ENCODE assay signal across 28 cellular contexts in the genomic region with DNA sequence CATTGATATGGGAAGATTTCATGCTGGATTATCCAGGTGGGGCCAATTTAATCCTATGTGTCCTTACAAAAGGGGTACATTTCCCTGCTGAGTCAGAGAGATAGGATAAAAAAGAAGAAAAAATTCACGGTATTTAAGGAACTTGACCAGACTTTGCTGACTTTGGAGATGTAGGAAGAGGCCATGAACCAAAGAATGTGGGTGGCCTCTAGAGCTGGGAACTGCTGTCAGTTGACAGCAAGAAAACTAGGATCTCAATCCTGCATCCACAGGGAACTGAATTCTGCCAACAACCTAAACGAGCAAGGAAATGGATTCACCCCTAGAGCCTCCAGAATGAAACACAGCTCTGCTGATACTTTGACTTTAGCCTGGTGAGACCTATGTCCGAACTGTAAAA.
DNase-seq lines count a peak whose midpoint lies in the region; ATAC-seq, FAIRE-seq and TF ChIP-seq lines count a peak whose summit lies in the region.
"Had no signal": no experiment of that assay in that cellular context is flagged by ENCODE, and none has a peak within 500 bp of the region (broad histone marks: within the 10 kb centered on the region; RNA-seq: fewer than 3 reads in every experiment).

No MANE protein-coding gene starts in this region.

- no peak for TF ChIP-seq EP300 in H1 (IDR thresholded peaks at IDR 0.05; ENCODE audit: borderline replicate concordance in 1 of 2, low read depth in 2 of 2, low read length in 2 of 2)

- H3K27ac ChIP-seq in GM23338 (ENCODE audit: low read depth): no peak overlapping the region
- peak overlapping the region; percentile 34 for H3K27ac ChIP-seq in SJCRH30
- H3K27ac ChIP-seq in H1 (ENCODE audit: low read depth, low read length): no peak overlapping the region
- no peak overlapping the region for H3K27ac ChIP-seq in mesendoderm (ENCODE audit: low read depth, low read length)
- H3K27ac ChIP-seq: 22Rv1, A549, BLaER1 had no signal

- H4K20me1 ChIP-seq in GM23338 (replicated peaks; ENCODE audit: insufficient read depth) (no peaks in the 10 kb centered on the region), H1 (replicated peaks in 1 of 2; ENCODE audit: control insufficient read depth in 1 of 2, insufficient read depth in 2 of 2, low read length in 2 of 2) (no peaks in the 10 kb centered on the region)
- H4K20me1 ChIP-seq: BLaER1 had no signal

- no peak overlapping the region for H2BK12ac ChIP-seq in H1 (ENCODE audit: low read depth, low read length)

- peak; percentile 7 for FAIRE-seq in H1 (lab: Jason Lieb, UNC)
- FAIRE-seq: A549, GM12892, GM18507 had no signal

- H4K5ac ChIP-seq in H1 (ENCODE audit: insufficient read length, low read depth, low read length) (no peak overlapping the region), mesendoderm (ENCODE audit: low read length) (no peak overlapping the region)

- H4K8ac ChIP-seq in H1 (ENCODE audit: extremely low read depth, insufficient read depth, low read length) (no peak overlapping the region), mesendoderm (ENCODE audit: low read depth, low read length) (no peak overlapping the region)

- no peak overlapping the region for H3K56ac ChIP-seq in H1 (replicated peaks; ENCODE audit: insufficient read length, low read depth, low read length)
- no peak overlapping the region for H3K56ac ChIP-seq in mesendoderm (ENCODE audit: low read length)

- H3K9ac ChIP-seq in H1 (replicated peaks in 1 of 4; ENCODE audit: extremely low read depth in 1 of 4, low read depth in 3 of 4, low read length in 3 of 4) (no peak overlapping the region), mesendoderm (ENCODE audit: low read length) (no peak overlapping the region)
- H3K9ac ChIP-seq: BLaER1 had no signal

- no peak overlapping the region for H4K91ac ChIP-seq in H1 (replicated peaks; ENCODE audit: insufficient read length, low read length)

- no peak overlapping the region for H2BK20ac ChIP-seq in H1 (ENCODE audit: low read length)

- TF ChIP-seq RAD21 in H1 (IDR thresholded peaks at IDR 0.05 in 1 of 2, conservative IDR thresholded peaks at IDR 0.05 in 1 of 2; ENCODE audit: low read depth in 2 of 2, low read length in 2 of 2): no peak; a peak in 1 of 4 replicates

- H3K4me3 Mint-ChIP-seq in GM23338: no peak overlapping the region
- H3K4me3 Mint-ChIP-seq: CD14-positive monocyte; CD4-positive, alpha-beta memory T cell; CD4-positive, CD25-positive, alpha-beta regulatory T cell; CD8-positive, alpha-beta memory T cell had no signal

- H2BK5ac ChIP-seq in H1 (ENCODE audit: low read depth, low read length) (no peak overlapping the region), mesendoderm (ENCODE audit: low read length) (no peak overlapping the region)

- no peak overlapping the region for H3K4me3 ChIP-seq in GM23338
- peak overlapping the region; percentile 8; the same call in 1 of the 2 replicates for H3K4me3 ChIP-seq in SJCRH30
- H3K4me3 ChIP-seq in H1 (ENCODE audit: extremely low read depth in 1 of 4, insufficient read depth in 2 of 4, low read depth in 3 of 4, low read length in 4 of 4): no peak overlapping the region
- no peak overlapping the region for H3K4me3 ChIP-seq in mesendoderm (ENCODE audit: low read length)
- H3K4me3 ChIP-seq: A549, BLaER1, GM12878 had no signal

- no peak overlapping the region for H3K18ac ChIP-seq in H1 (ENCODE audit: extremely low read depth, low read length)
- H3K18ac ChIP-seq in mesendoderm (ENCODE audit: low read length): no peak overlapping the region

- peaks cover 9% of the 10 kb centered on the region; the same call in 1 of the 2 replicates for H3K4me1 ChIP-seq in GM23338 (ENCODE audit: insufficient read depth)
- peaks cover 9% of the 10 kb centered on the region; the same call in 1 of the 2 replicates for H3K4me1 ChIP-seq in SJCRH30
- 0 out of 7 replicates have a peak, but pooled peaks cover 0 to 2% (median 0%) of the 10 kb centered on the region in 4 experiments for H3K4me1 ChIP-seq in H1 (replicated peaks in 1 of 4; ENCODE audit: control insufficient read depth in 3 of 4, insufficient read depth in 4 of 4, low read length in 3 of 4)
- peaks cover 4% of the 10 kb centered on the region for H3K4me1 ChIP-seq in mesendoderm (ENCODE audit: control insufficient read depth, low read depth, low read length)
- H3K4me1 ChIP-seq: A549, BE2C had no signal

- H3K79me2 ChIP-seq in GM23338 (replicated peaks; ENCODE audit: insufficient read depth): no peaks in the 10 kb centered on the region
- no peaks in the 10 kb centered on the region for H3K79me2 ChIP-seq in H1 (ENCODE audit: control insufficient read depth in 1 of 2, insufficient read depth in 2 of 2, low read length in 2 of 2)
- H3K79me2 ChIP-seq in mesendoderm (ENCODE audit: control insufficient read depth, insufficient read depth, low read length): no peaks in the 10 kb centered on the region

- H3K23ac ChIP-seq in H1 (ENCODE audit: insufficient read length): no peak overlapping the region
- H3K23ac ChIP-seq in mesendoderm (ENCODE audit: low read length): no peak overlapping the region

- no peak overlapping the region for H3K27ac Mint-ChIP-seq in GM23338
- H3K27ac Mint-ChIP-seq: CD14-positive monocyte; CD4-positive, alpha-beta memory T cell; CD4-positive, CD25-positive, alpha-beta regulatory T cell; CD8-positive, alpha-beta memory T cell had no signal

- ATAC-seq in GM23338: no peak
- ATAC-seq in GM19463 (IDR thresholded peaks at IDR 0.05; ENCODE audit: unreplicated experiment): no peak
- ATAC-seq: A549, GM12878 had no signal

- no peaks in the 10 kb centered on the region for H3K36me3 Mint-ChIP-seq in GM23338 (ENCODE audit: low read depth)
- H3K36me3 Mint-ChIP-seq: CD14-positive monocyte; CD4-positive, alpha-beta memory T cell; CD4-positive, CD25-positive, alpha-beta regulatory T cell; CD8-positive, alpha-beta memory T cell had no signal

- H3K9me3 ChIP-seq in SJCRH30 (replicated peaks) (no peaks in the 10 kb centered on the region), H1 (ENCODE audit: insufficient read depth in 2 of 2, low read depth in 1 of 2, low read length in 1 of 2) (no peaks in the 10 kb centered on the region)
- H3K9me3 ChIP-seq: A549, BE2C, BLaER1 had no signal

- TF ChIP-seq CTCF in GM23338 (conservative IDR thresholded peaks at IDR 0.05; ENCODE audit: low read depth in 2 of 2) (no peak), H1 (IDR thresholded peaks at IDR 0.05; ENCODE audit: control extremely low read depth in 1 of 3, insufficient read depth in 1 of 3, low read depth in 1 of 3, low read length in 3 of 3) (no peak)

- H3K27me3 ChIP-seq in GM23338 (ENCODE audit: insufficient read depth) (no peaks in the 10 kb centered on the region), SJCRH30 (no peaks in the 10 kb centered on the region), H1 (replicated peaks in 1 of 4; ENCODE audit: control insufficient read depth in 3 of 4, extremely low read depth in 1 of 4, insufficient read depth in 3 of 4, low read length in 3 of 4) (no peaks in the 10 kb centered on the region), mesendoderm (ENCODE audit: insufficient read depth, low read length, poor library complexity) (no peaks in the 10 kb centered on the region)
- H3K27me3 ChIP-seq: BE2C, BLaER1 had no signal

- no peak for TF ChIP-seq POLR2A in H1 (IDR thresholded peaks at IDR 0.05; ENCODE audit: control extremely low read depth in 1 of 2, low read depth in 2 of 2, low read length in 2 of 2)

- H3K4me2 ChIP-seq in GM23338 (no peak overlapping the region), H1 (ENCODE audit: insufficient read depth in 1 of 2, low read depth in 2 of 2, low read length in 2 of 2) (no peak overlapping the region), mesendoderm (ENCODE audit: low read length) (no peak overlapping the region)
- H3K4me2 ChIP-seq: A549, BLaER1 had no signal

- H3F3A ChIP-seq in GM23338 (replicated peaks; ENCODE audit: low read depth): no peaks in the 10 kb centered on the region

- H2BK15ac ChIP-seq in H1 (ENCODE audit: low read length) (no peak overlapping the region), mesendoderm (replicated peaks; ENCODE audit: low read depth) (no peak overlapping the region)

- peaks cover 2% of the 10 kb centered on the region for H3K27me3 Mint-ChIP-seq in GM23338 (ENCODE audit: insufficient read depth, low read depth, poor library complexity)
- H3K27me3 Mint-ChIP-seq: CD4-positive, alpha-beta memory T cell; CD8-positive, alpha-beta memory T cell had no signal

- peaks cover 8% of the 10 kb centered on the region; the same call in 2 of the 3 replicates for H3K4me1 Mint-ChIP-seq in GM23338
- H3K4me1 Mint-ChIP-seq: CD14-positive monocyte; CD4-positive, alpha-beta memory T cell; CD4-positive, CD25-positive, alpha-beta regulatory T cell; CD8-positive, alpha-beta memory T cell had no signal

- peaks cover 8% of the 10 kb centered on the region; the same call in 1 of the 2 replicates for H3K9me2 ChIP-seq in GM23338 (ENCODE audit: insufficient read depth)

- peak; percentile 27 for DNase-seq in GM23338 (ENCODE audit: low spot score)
- DNase-seq in SJCRH30: peak; percentile 28 to 50
- DNase-seq in H1 (ENCODE audit: low read depth in 1 of 2, low spot score in 2 of 2): no peak
- DNase-seq in mesendoderm: peak; percentile 59
- no peak for DNase-seq in MV-4-11 (lab: John Stamatoyannopoulos, UW)
- no peak for DNase-seq in H4 (ENCODE audit: low spot score)
- DNase-seq: ACHN; BE2C; C1 segment of cervical spinal cord; CD4-positive, alpha-beta memory T cell; CD4-positive, CD25-positive, alpha-beta regulatory T cell; CD8-positive, alpha-beta memory T cell; COR-L47; DMS 273 treated with DMSO at 0.1 percent for 48 hours; DMS153; DMS53; DMS79; DND-41; EL; GDM1 had no signal

- WGBS in H1 (ENCODE audit: extremely low coverage in 1 of 2, insufficient coverage in 1 of 2, insufficient read length in 1 of 2, insufficient replicate concordance in 2 of 2, low coverage in 1 of 2, low lambda C conversion rate in 2 of 2, missing lambda C conversion rate in 1 of 2), 2 experiments: 76% methylated on average over 3 of the region's 3 CpGs; no CpG with 5 or more reads in 1 of the 2 experiments
- WGBS in mesendoderm (ENCODE audit: extremely low coverage, insufficient coverage, low lambda C conversion rate): no CpG with 5 or more reads among the region's 3 CpGs

- no peak overlapping the region for H2BK120ac ChIP-seq in H1 (replicated peaks; ENCODE audit: low read depth, low read length)
- H2BK120ac ChIP-seq in mesendoderm (ENCODE audit: low read depth, low read length): no peak overlapping the region

- CTCF ChIA-PET in H1 (lab: Charles Lee; ENCODE audit: partially characterized antibody): interaction anchor here (1.3 to 4.5 kb wide), 2 partner anchors 12 to 16 kb away, joined by 3 to 31 read pairs; no protein-coding TSS in a partner anchor

- POLR2A ChIA-PET in H1 (lab: Charles Lee; ENCODE audit: partially characterized antibody): no interaction called here

- H2AFZ ChIP-seq in GM23338 (no peak overlapping the region), H1 (ENCODE audit: low read length) (no peak overlapping the region)

- H3K4ac ChIP-seq in H1 (replicated peaks; ENCODE audit: insufficient read length, low read depth, low read length): no peak overlapping the region
- H3K4ac ChIP-seq in mesendoderm (ENCODE audit: low read depth, low read length): peak overlapping the region; percentile 27

- H3K9me3 Mint-ChIP-seq in GM23338: no peaks in the 10 kb centered on the region
- H3K9me3 Mint-ChIP-seq: CD4-positive, alpha-beta memory T cell; CD8-positive, alpha-beta memory T cell had no signal

- no peaks in the 10 kb centered on the region for H3K23me2 ChIP-seq in H1 (ENCODE audit: low read depth, low read length)

- H3K36me3 ChIP-seq in GM23338 (ENCODE audit: insufficient read depth) (no peaks in the 10 kb centered on the region), SJCRH30 (no peaks in the 10 kb centered on the region), H1 (ENCODE audit: control insufficient read depth in 2 of 4, insufficient read depth in 4 of 4, low read length in 3 of 4) (no peaks in the 10 kb centered on the region), mesendoderm (ENCODE audit: control insufficient read depth, insufficient read depth, low read length) (no peaks in the 10 kb centered on the region)
- H3K36me3 ChIP-seq: BE2C, BLaER1 had no signal

- H2AK5ac ChIP-seq in H1 (ENCODE audit: low read depth, low read length) (no peak overlapping the region), mesendoderm (ENCODE audit: low read length) (no peak overlapping the region)

- H3K79me1 ChIP-seq in H1 (ENCODE audit: low read depth, low read length): no peaks in the 10 kb centered on the region
- no peaks in the 10 kb centered on the region for H3K79me1 ChIP-seq in mesendoderm (ENCODE audit: low read length)

- no peak overlapping the region for H3K14ac ChIP-seq in H1 (ENCODE audit: insufficient read length)

Comparison
In these comparisons a context has a peak if more than half of its experiments do, and no peak if none do; other contexts are left out.
1. DNase-seq: peak in GM23338 (single experiment), SJCRH30 (2 of 2) and mesendoderm (single experiment); none in H1 (0 of 2), MV-4-11 (single experiment) and H4 (single experiment).